Comparison of ENCODE assay signal across 12 cellular contexts in the genomic region with DNA sequence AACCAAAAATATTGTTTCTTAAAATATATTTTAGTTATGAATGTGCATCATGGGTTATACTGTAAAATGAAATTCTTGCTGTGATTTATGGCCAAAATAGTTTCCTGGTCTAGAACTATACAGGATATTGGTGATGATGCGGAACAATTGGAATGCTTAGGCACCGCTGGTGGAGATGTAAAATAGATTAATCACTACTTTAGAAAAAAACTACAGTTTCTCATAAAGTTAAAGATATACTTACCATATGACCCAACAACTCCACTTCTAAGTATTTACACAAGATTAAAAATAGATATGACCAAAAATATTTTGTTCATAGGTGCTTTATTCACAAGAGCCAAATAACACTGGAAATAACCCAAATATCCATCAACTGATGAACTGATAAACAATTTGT.
"Had no signal": no experiment of that assay in that cellular context is flagged by ENCODE, and none has a peak within 500 bp of the region (broad histone marks: within the 10 kb centered on the region; RNA-seq: fewer than 3 reads in every experiment).

No MANE protein-coding gene starts in this region.

- H3K27me3 Mint-ChIP-seq: activated naive CD4-positive, alpha-beta T cell treated with anti-CD3 and anti-CD28 coated beads, Interleukin-2, amount 10 ng/mL, durations not matched to agents 7 days and 5 days; natural killer cell treated with Interleukin-12 subunit alpha and Interleukin-12 subunit beta and Interleukin-15 and Interleukin-18, amount 100 ng/mL, for 72 hours; type B pancreatic cell had no signal

- ATAC-seq: natural killer cell treated with Interleukin-12 subunit alpha and Interleukin-12 subunit beta and Interleukin-15 and Interleukin-18, amount 100 ng/mL, for 72 hours; stimulated activated naive CD8-positive, alpha-beta T cell treated with anti-CD3 and anti-CD28 coated beads, Interleukin-15, Interleukin-2, amounts not matched to agents 100 U/mL and 50 U/mL, for 24 hours had no signal

- H3K4me1 Mint-ChIP-seq: activated naive CD4-positive, alpha-beta T cell treated with anti-CD3 and anti-CD28 coated beads, Interleukin-2, amount 10 ng/mL, durations not matched to agents 7 days and 5 days had no signal

- H3K4me3 Mint-ChIP-seq: activated naive CD4-positive, alpha-beta T cell treated with anti-CD3 and anti-CD28 coated beads, Interleukin-2, amount 10 ng/mL, durations not matched to agents 7 days and 5 days; natural killer cell treated with Interleukin-12 subunit alpha and Interleukin-12 subunit beta and Interleukin-15 and Interleukin-18, amount 100 ng/mL, for 72 hours; type B pancreatic cell had no signal

- H3K27ac Mint-ChIP-seq: activated naive CD4-positive, alpha-beta T cell treated with anti-CD3 and anti-CD28 coated beads, Interleukin-2, amount 10 ng/mL, durations not matched to agents 7 days and 5 days; natural killer cell treated with Interleukin-12 subunit alpha and Interleukin-12 subunit beta and Interleukin-15 and Interleukin-18, amount 100 ng/mL, for 72 hours; type B pancreatic cell had no signal

- H2AFZ ChIP-seq: hepatocyte had no signal

- H3K27ac ChIP-seq: hepatocyte, VCaP had no signal

- H3K4me2 ChIP-seq: hepatocyte had no signal

- DNase-seq: activated CD4-positive, alpha-beta T cell treated with anti-CD3 and anti-CD28 coated beads for 1 hour; activated CD4-positive, alpha-beta T cell treated with anti-CD3 and anti-CD28 coated beads, Interleukin-2, amount 50 U/mL, for 4 hours; activated naive CD4-positive, alpha-beta T cell treated with anti-CD3 and anti-CD28 coated beads, Interleukin-2, amount 10 ng/mL, durations not matched to agents 7 days and 5 days; central memory CD4-positive, alpha-beta T cell; cortex of kidney; effector CD4-positive, alpha-beta T cell; small intestine; stimulated activated naive CD8-positive, alpha-beta T cell treated with anti-CD3 and anti-CD28 coated beads, Interleukin-15, Interleukin-2, amounts not matched to agents 100 U/mL and 50 U/mL, for 24 hours had no signal

- H3K79me2 ChIP-seq: hepatocyte had no signal

- H3K4me3 ChIP-seq: hepatocyte had no signal

- H3K27me3 ChIP-seq: hepatocyte had no signal

- H3K9me3 Mint-ChIP-seq: activated naive CD4-positive, alpha-beta T cell treated with anti-CD3 and anti-CD28 coated beads, Interleukin-2, amount 10 ng/mL, durations not matched to agents 7 days and 5 days; type B pancreatic cell had no signal
